11 cellular contexts compared by ENCODE assay signal in the genomic region with DNA sequence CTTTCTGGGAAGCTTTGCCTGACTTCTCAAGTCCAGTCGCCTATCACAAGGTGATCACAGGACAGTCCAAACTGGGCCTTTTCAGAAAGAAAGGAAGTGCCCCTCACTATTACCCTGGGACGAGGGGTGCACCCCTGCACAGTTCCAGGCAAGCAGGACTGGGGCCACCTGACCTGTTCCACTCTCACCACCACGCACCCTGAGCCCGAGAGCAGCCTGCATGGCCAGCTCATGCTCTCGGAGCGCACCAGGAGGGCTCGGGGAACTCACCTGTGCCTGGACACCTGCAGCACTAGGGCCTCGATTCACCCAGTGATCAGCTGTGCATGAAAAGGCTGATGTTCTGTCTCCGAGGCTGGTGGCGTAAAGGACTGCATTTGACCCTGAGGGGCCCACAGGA. TPM values are rescaled to one million over a fixed set of nuclear protein-coding genes. Genes with fewer than 3 reads are reported as not detected.
"Had no signal": no experiment of that assay in that cellular context is flagged by ENCODE, and none has a peak within 500 bp of the region (broad histone marks: within the 10 kb centered on the region; RNA-seq: fewer than 3 reads in every experiment).

No MANE protein-coding gene starts in this region.

- H3K4me2 ChIP-seq: KMS-11 had no signal

- H3K4me3 ChIP-seq: K562 had no signal

- ATAC-seq: HepG2, K562 had no signal

- H3K36me3 Mint-ChIP-seq: IgD-negative memory B cell had no signal

- H3K27ac Mint-ChIP-seq: IgD-negative memory B cell had no signal

- DNase-seq: IMR-90, KBM-7, KG1 had no signal

- H3K27ac ChIP-seq: HL-60, KMS-11 had no signal

- H3K9ac ChIP-seq: KMS-11 had no signal

- H3K9me3 Mint-ChIP-seq: IgD-negative memory B cell had no signal

- H3K4me1 Mint-ChIP-seq: IgD-negative memory B cell had no signal

- FAIRE-seq: HepG2, HTR-8/SVneo, K562 had no signal

RNA-seq across cellular contexts. Expression of a gene that starts 12.8 kb away (rescaled TPM):
- total RNA-seq: HepG2, HT-29, HT1080, IMR-90, K562 had no signal
- polyA plus RNA-seq: HepG2, IgD-negative memory B cell, IMR-90, K562 had no signal

RNA-seq across cellular contexts. Expression of a gene that starts 31.3 kb away (rescaled TPM):
- total RNA-seq: HepG2, HT1080, IMR-90, K562 had no signal
- polyA plus RNA-seq: HepG2, IgD-negative memory B cell, IMR-90, K562 had no signal
